8 cellular contexts compared by ENCODE assay signal in genomic region chr2:36354816-36355156, GRCh38. TPM values are rescaled to one million over a fixed set of nuclear protein-coding genes. Genes with fewer than 3 reads are reported as not detected.
DNase-seq lines count a peak whose midpoint lies in the region; ATAC-seq and TF ChIP-seq lines count a peak whose summit lies in the region.

No MANE protein-coding gene starts in this region.

- no peaks in the 10 kb centered on the region for H4K20me1 ChIP-seq in MM.1S (ENCODE audit: insufficient read depth, low read length)

- no CpG with 5 or more reads among the region's 12 CpGs for WGBS in mesendoderm (ENCODE audit: extremely low coverage, insufficient coverage, low lambda C conversion rate)

- H3K4me2 ChIP-seq in mesendoderm (ENCODE audit: low read length): peak overlapping the region; percentile 80
- H3K4me2 ChIP-seq in MM.1S (ENCODE audit: low read depth, low read length): no peak overlapping the region

- H3K56ac ChIP-seq in mesendoderm (ENCODE audit: low read length): peak overlapping the region; percentile 93

- no peak for TF ChIP-seq CTCF in upper lobe of right lung (IDR thresholded peaks at IDR 0.05)
- no peak for TF ChIP-seq CTCF in MM.1S (IDR thresholded peaks at IDR 0.05; ENCODE audit: low read length)

- H3F3A ChIP-seq in MM.1S (ENCODE audit: insufficient read depth, low read length): peaks cover 21% of the 10 kb centered on the region

- no peak overlapping the region for H2BK120ac ChIP-seq in mesendoderm (ENCODE audit: low read depth, low read length)

- H3K4me1 ChIP-seq in mesendoderm (ENCODE audit: control insufficient read depth, low read depth, low read length): peaks cover 7% of the 10 kb centered on the region
- H3K4me1 ChIP-seq in upper lobe of right lung: peaks cover 38% of the 10 kb centered on the region
- H3K4me1 ChIP-seq in MM.1S (ENCODE audit: low read length): peaks cover 18% of the 10 kb centered on the region

- H3K27ac ChIP-seq in mesendoderm (ENCODE audit: low read depth, low read length) (no peak overlapping the region), upper lobe of right lung (peak overlapping the region; percentile 60), MM.1S (ENCODE audit: low read length) (no peak overlapping the region)

- H3K9me2 ChIP-seq in MM.1S (replicated peaks; ENCODE audit: insufficient read depth, low read length): no peaks in the 10 kb centered on the region

- no peak for DNase-seq in activated naive CD4-positive, alpha-beta T cell treated with anti-CD3 and anti-CD28 coated beads for 36 hours
- no peak for DNase-seq in activated naive CD4-positive, alpha-beta T cell treated with anti-CD3 and anti-CD28 coated beads, Interleukin-2, amount 50 U/mL, for 72 hours (ENCODE audit: low spot score in 2 of 2)
- DNase-seq in cerebellar cortex (ENCODE audit: low spot score): peak; percentile 58
- DNase-seq in mesendoderm: no peak
- DNase-seq in upper lobe of right lung: no peak
- DNase-seq in NCI-H748 treated with DMSO at 0.1 percent for 48 hours (lab: John Stamatoyannopoulos, UW): no peak
- no peak for DNase-seq in MM.1S

- no peak overlapping the region for H3K23ac ChIP-seq in mesendoderm (ENCODE audit: low read length)

- H3K27me3 ChIP-seq in mesendoderm (ENCODE audit: insufficient read depth, low read length, poor library complexity): no peaks in the 10 kb centered on the region
- no peaks in the 10 kb centered on the region for H3K27me3 ChIP-seq in upper lobe of right lung
- peaks cover 9% of the 10 kb centered on the region; the same call in 1 of the 2 replicates for H3K27me3 ChIP-seq in MM.1S (replicated peaks; ENCODE audit: insufficient read depth, low read length)

- H3K36me3 Mint-ChIP-seq in activated naive CD4-positive, alpha-beta T cell treated with anti-CD3 and anti-CD28 coated beads for 36 hours (ENCODE audit: low read depth): no peaks in the 10 kb centered on the region
- peaks cover 0 to 6% of the 10 kb centered on the region in 2 donors for H3K36me3 Mint-ChIP-seq in activated naive CD4-positive, alpha-beta T cell treated with anti-CD3 and anti-CD28 coated beads, Interleukin-2, amount 50 U/mL, for 72 hours

- no peak overlapping the region for H2AFZ ChIP-seq in MM.1S (ENCODE audit: low read length)

- peak overlapping the region; percentile 83 for H3K9ac ChIP-seq in mesendoderm (ENCODE audit: low read length)
- no peak overlapping the region for H3K9ac ChIP-seq in MM.1S (ENCODE audit: low read length)

- H3K4me3 Mint-ChIP-seq in activated naive CD4-positive, alpha-beta T cell treated with anti-CD3 and anti-CD28 coated beads for 36 hours: peak overlapping the region; percentile 54

- H4K5ac ChIP-seq in mesendoderm (ENCODE audit: low read length): no peak overlapping the region

- peak overlapping the region; percentile 77 for H3K18ac ChIP-seq in mesendoderm (ENCODE audit: low read length)

- no peaks in the 10 kb centered on the region for H3K9me3 Mint-ChIP-seq in activated naive CD4-positive, alpha-beta T cell treated with anti-CD3 and anti-CD28 coated beads for 36 hours
- no peaks in the 10 kb centered on the region for H3K9me3 Mint-ChIP-seq in activated naive CD4-positive, alpha-beta T cell treated with anti-CD3 and anti-CD28 coated beads, Interleukin-2, amount 50 U/mL, for 72 hours

- peaks cover 30% of the 10 kb centered on the region for H3K27me3 Mint-ChIP-seq in activated naive CD4-positive, alpha-beta T cell treated with anti-CD3 and anti-CD28 coated beads for 36 hours (ENCODE audit: low read depth)

- H3K79me2 ChIP-seq in mesendoderm (ENCODE audit: control insufficient read depth, insufficient read depth, low read length) (peaks cover 35% of the 10 kb centered on the region), MM.1S (ENCODE audit: low read length) (no peaks in the 10 kb centered on the region)

- H3K79me1 ChIP-seq in mesendoderm (ENCODE audit: low read length): no peaks in the 10 kb centered on the region

- H3K36me3 ChIP-seq in mesendoderm (ENCODE audit: control insufficient read depth, insufficient read depth, low read length) (no peaks in the 10 kb centered on the region), upper lobe of right lung (no peaks in the 10 kb centered on the region), MM.1S (replicated peaks; ENCODE audit: insufficient read depth, low read length) (no peaks in the 10 kb centered on the region)

- no peak overlapping the region for H2BK5ac ChIP-seq in mesendoderm (ENCODE audit: low read length)

- ATAC-seq in activated naive CD4-positive, alpha-beta T cell treated with anti-CD3 and anti-CD28 coated beads, Interleukin-2, amount 50 U/mL, for 72 hours: no peak
- peak; percentile 3 for ATAC-seq in upper lobe of right lung
- ATAC-seq in GM21529 (IDR thresholded peaks at IDR 0.05; ENCODE audit: unreplicated experiment): no peak

- H3K27ac Mint-ChIP-seq in activated naive CD4-positive, alpha-beta T cell treated with anti-CD3 and anti-CD28 coated beads for 36 hours: no peak overlapping the region
- H3K27ac Mint-ChIP-seq in activated naive CD4-positive, alpha-beta T cell treated with anti-CD3 and anti-CD28 coated beads, Interleukin-2, amount 50 U/mL, for 72 hours: no peak overlapping the region

- intact Hi-C loops in activated naive CD4-positive, alpha-beta T cell treated with anti-CD3 and anti-CD28 coated beads for 36 hours (cut with micrococcal nuclease): loop anchor here (2.0 to 5.0 kb wide), 4 partner anchors 433 to 968 kb away; partner anchors contain the start of genes PRKD3 and STRN
- intact Hi-C loops in upper lobe of right lung (cut with DNase I): loop anchor here (5.0 to 10.0 kb wide), 2 partner anchors 98 to 150 kb away; no protein-coding TSS in a partner anchor

- H2BK15ac ChIP-seq in mesendoderm (replicated peaks; ENCODE audit: low read depth): no peak overlapping the region

- no peak overlapping the region for H2AK5ac ChIP-seq in mesendoderm (ENCODE audit: low read length)

- CTCF ChIA-PET in activated naive CD4-positive, alpha-beta T cell treated with anti-CD3 and anti-CD28 coated beads for 36 hours (lab: Charles Lee): no interaction called here

- H3K4ac ChIP-seq in mesendoderm (ENCODE audit: low read depth, low read length): no peak overlapping the region

- H3K4me1 Mint-ChIP-seq in activated naive CD4-positive, alpha-beta T cell treated with anti-CD3 and anti-CD28 coated beads for 36 hours (ENCODE audit: low read depth): peaks cover 25% of the 10 kb centered on the region

- no peaks in the 10 kb centered on the region for H3K9me3 ChIP-seq in upper lobe of right lung
- H3K9me3 ChIP-seq in MM.1S (replicated peaks; ENCODE audit: insufficient read depth, low read length): no peaks in the 10 kb centered on the region

- no peak overlapping the region for H4K8ac ChIP-seq in mesendoderm (ENCODE audit: low read depth, low read length)

- H3K4me3 ChIP-seq in mesendoderm (ENCODE audit: low read length) (peak overlapping the region; percentile 59), upper lobe of right lung (peak overlapping the region; percentile 87), MM.1S (ENCODE audit: low read length) (no peak overlapping the region)

RNA-seq across cellular contexts. Expression of gene CRIM1, which starts 0.8 kb away (rescaled TPM):
- 1 to 10 TPM; 3.1 to 3.3 TPM for total RNA-seq in activated naive CD4-positive, alpha-beta T cell treated with anti-CD3 and anti-CD28 coated beads for 36 hours
- 1 to 10 TPM; 3.3 to 4.2 TPM for total RNA-seq in activated naive CD4-positive, alpha-beta T cell treated with anti-CD3 and anti-CD28 coated beads, Interleukin-2, amount 50 U/mL, for 72 hours
- polyA plus RNA-seq in mesendoderm (2013, experiment 1 of 2): 14.5 TPM
- polyA plus RNA-seq in mesendoderm (2013, experiment 2 of 2): 14.5 TPM
- 158 TPM for total RNA-seq in upper lobe of right lung

Comparison
In these comparisons a context has a peak if more than half of its experiments do, and no peak if none do; other contexts are left out.
1. RNA of gene CRIM1, which starts 0.8 kb away (total RNA-seq): 158 TPM in upper lobe of right lung (single experiment); 3.3 to 4.2 TPM in activated naive CD4-positive, alpha-beta T cell treated with anti-CD3 and anti-CD28 coated beads, Interleukin-2, amount 50 U/mL, for 72 hours and 3.1 to 3.3 TPM in activated naive CD4-positive, alpha-beta T cell treated with anti-CD3 and anti-CD28 coated beads for 36 hours; every median in the first group is over 10 times any median in the second.